In the genomic region with DNA sequence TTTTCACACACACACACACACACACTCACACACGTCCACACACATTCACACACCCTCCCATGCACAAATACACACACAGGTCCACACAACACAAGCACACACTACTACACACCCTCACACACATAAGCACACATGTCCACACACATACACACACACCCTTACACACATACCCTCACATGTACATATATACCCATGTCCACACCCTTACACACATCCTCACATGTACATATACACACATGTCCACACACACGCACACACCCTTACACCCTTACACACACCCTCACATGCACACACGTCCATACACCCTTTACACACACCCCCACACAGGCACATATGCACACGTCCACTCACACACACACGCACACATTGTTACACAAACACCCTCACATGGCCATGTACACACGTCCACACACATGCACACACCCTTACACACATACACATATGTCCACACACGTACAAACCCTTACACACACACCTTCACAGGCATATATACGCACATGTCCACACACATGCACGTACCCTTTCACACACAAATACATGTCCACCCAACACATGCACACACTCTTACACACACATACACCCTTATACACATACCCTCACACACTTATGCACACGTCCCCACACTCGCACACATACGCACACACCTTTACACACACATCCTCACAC, we compare ENCODE assay signal across 2 cellular contexts.
A peak's percentile ranks its signal among the peaks of the same experiment; 100 is the strongest.
TF ChIP-seq lines count a peak whose summit lies in the region.

No MANE protein-coding gene starts in this region.

TF ChIP-seq in HEK293, 187 proteins besides CTCF, POLR2A, EP300 and RAD21 (continued from another document and continues in another):
- TF ChIP-seq, protein P1, sequence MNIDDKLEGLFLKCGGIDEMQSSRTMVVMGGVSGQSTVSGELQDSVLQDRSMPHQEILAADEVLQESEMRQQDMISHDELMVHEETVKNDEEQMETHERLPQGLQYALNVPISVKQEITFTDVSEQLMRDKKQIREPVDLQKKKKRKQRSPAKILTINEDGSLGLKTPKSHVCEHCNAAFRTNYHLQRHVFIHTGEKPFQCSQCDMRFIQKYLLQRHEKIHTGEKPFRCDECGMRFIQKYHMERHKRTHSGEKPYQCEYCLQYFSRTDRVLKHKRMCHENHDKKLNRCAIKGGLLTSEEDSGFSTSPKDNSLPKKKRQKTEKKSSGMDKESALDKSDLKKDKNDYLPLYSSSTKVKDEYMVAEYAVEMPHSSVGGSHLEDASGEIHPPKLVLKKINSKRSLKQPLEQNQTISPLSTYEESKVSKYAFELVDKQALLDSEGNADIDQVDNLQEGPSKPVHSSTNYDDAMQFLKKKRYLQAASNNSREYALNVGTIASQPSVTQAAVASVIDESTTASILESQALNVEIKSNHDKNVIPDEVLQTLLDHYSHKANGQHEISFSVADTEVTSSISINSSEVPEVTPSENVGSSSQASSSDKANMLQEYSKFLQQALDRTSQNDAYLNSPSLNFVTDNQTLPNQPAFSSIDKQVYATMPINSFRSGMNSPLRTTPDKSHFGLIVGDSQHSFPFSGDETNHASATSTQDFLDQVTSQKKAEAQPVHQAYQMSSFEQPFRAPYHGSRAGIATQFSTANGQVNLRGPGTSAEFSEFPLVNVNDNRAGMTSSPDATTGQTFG (tag by site-specific recombination; IDR thresholded peaks at IDR 0.05; ENCODE audit: borderline replicate concordance), result no peak
- TF ChIP-seq ZNF239 (tag by site-specific recombination; IDR thresholded peaks at IDR 0.05) (peak; percentile 60; the same call in 1 of the 2 replicates), HOXD13 (CRISPR knock-in tag; IDR thresholded peaks at IDR 0.05; ENCODE audit: borderline replicate concordance) (no peak), ZNF514 (tag by site-specific recombination; IDR thresholded peaks at IDR 0.05) (no peak), ZNF544 (tag by site-specific recombination; IDR thresholded peaks at IDR 0.05) (peak; percentile 20; the same call in 1 of the 2 replicates), ZNF391 (tag by site-specific recombination; IDR thresholded peaks at IDR 0.05; ENCODE audit: borderline replicate concordance, low read depth) (no peak), ZNF114 (tag by site-specific recombination; IDR thresholded peaks at IDR 0.05) (0 out of 2 replicates have a peak, but pooled peaks have one; percentile 16), SETDB1 (IDR thresholded peaks at IDR 0.05; ENCODE audit: insufficient read length, low read length) (no peak), ZNF747 (tag by site-specific recombination; IDR thresholded peaks at IDR 0.05) (peak; percentile 67; the same call in 1 of the 2 replicates)
- TF ChIP-seq, protein P2, sequence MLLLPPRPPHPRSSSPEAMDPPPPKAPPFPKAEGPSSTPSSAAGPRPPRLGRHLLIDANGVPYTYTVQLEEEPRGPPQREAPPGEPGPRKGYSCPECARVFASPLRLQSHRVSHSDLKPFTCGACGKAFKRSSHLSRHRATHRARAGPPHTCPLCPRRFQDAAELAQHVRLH (tag by site-specific recombination; IDR thresholded peaks at IDR 0.05), result no peak
- TF ChIP-seq, protein P3, sequence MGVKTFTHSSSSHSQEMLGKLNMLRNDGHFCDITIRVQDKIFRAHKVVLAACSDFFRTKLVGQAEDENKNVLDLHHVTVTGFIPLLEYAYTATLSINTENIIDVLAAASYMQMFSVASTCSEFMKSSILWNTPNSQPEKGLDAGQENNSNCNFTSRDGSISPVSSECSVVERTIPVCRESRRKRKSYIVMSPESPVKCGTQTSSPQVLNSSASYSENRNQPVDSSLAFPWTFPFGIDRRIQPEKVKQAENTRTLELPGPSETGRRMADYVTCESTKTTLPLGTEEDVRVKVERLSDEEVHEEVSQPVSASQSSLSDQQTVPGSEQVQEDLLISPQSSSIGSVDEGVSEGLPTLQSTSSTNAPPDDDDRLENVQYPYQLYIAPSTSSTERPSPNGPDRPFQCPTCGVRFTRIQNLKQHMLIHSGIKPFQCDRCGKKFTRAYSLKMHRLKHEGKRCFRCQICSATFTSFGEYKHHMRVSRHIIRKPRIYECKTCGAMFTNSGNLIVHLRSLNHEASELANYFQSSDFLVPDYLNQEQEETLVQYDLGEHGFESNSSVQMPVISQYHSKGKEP (tag by site-specific recombination; IDR thresholded peaks at IDR 0.05), result no peak
- TF ChIP-seq, protein P4, sequence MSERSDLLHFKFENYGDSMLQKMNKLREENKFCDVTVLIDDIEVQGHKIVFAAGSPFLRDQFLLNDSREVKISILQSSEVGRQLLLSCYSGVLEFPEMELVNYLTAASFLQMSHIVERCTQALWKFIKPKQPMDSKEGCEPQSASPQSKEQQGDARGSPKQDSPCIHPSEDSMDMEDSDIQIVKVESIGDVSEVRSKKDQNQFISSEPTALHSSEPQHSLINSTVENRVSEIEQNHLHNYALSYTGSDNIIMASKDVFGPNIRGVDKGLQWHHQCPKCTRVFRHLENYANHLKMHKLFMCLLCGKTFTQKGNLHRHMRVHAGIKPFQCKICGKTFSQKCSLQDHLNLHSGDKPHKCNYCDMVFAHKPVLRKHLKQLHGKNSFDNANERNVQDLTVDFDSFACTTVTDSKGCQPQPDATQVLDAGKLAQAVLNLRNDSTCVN (tag by site-specific recombination; optimal IDR thresholded peaks at IDR 0.05), result no peak
- TF ChIP-seq, protein P5, sequence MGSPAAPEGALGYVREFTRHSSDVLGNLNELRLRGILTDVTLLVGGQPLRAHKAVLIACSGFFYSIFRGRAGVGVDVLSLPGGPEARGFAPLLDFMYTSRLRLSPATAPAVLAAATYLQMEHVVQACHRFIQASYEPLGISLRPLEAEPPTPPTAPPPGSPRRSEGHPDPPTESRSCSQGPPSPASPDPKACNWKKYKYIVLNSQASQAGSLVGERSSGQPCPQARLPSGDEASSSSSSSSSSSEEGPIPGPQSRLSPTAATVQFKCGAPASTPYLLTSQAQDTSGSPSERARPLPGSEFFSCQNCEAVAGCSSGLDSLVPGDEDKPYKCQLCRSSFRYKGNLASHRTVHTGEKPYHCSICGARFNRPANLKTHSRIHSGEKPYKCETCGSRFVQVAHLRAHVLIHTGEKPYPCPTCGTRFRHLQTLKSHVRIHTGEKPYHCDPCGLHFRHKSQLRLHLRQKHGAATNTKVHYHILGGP (tag by site-specific recombination; IDR thresholded peaks at IDR 0.05), result no peak
- TF ChIP-seq, protein P6, sequence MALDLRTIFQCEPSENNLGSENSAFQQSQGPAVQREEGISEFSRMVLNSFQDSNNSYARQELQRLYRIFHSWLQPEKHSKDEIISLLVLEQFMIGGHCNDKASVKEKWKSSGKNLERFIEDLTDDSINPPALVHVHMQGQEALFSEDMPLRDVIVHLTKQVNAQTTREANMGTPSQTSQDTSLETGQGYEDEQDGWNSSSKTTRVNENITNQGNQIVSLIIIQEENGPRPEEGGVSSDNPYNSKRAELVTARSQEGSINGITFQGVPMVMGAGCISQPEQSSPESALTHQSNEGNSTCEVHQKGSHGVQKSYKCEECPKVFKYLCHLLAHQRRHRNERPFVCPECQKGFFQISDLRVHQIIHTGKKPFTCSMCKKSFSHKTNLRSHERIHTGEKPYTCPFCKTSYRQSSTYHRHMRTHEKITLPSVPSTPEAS (tag by site-specific recombination; IDR thresholded peaks at IDR 0.05), result peak; percentile 92
- TF ChIP-seq, protein P7, sequence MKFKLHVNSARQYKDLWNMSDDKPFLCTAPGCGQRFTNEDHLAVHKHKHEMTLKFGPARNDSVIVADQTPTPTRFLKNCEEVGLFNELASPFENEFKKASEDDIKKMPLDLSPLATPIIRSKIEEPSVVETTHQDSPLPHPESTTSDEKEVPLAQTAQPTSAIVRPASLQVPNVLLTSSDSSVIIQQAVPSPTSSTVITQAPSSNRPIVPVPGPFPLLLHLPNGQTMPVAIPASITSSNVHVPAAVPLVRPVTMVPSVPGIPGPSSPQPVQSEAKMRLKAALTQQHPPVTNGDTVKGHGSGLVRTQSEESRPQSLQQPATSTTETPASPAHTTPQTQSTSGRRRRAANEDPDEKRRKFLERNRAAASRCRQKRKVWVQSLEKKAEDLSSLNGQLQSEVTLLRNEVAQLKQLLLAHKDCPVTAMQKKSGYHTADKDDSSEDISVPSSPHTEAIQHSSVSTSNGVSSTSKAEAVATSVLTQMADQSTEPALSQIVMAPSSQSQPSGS (tag by site-specific recombination; IDR thresholded peaks at IDR 0.05; ENCODE audit: low read depth), result no peak

TF ChIP-seq in GM12878, 131 proteins besides CTCF, POLR2A, EP300 and RAD21:
- TF ChIP-seq, protein P8, sequence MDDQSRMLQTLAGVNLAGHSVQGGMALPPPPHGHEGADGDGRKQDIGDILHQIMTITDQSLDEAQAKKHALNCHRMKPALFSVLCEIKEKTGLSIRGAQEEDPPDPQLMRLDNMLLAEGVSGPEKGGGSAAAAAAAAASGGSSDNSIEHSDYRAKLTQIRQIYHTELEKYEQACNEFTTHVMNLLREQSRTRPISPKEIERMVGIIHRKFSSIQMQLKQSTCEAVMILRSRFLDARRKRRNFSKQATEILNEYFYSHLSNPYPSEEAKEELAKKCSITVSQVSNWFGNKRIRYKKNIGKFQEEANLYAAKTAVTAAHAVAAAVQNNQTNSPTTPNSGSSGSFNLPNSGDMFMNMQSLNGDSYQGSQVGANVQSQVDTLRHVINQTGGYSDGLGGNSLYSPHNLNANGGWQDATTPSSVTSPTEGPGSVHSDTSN (IDR thresholded peaks at IDR 0.05; ENCODE audit: insufficient replicate concordance, low read depth, low read length), result peak; percentile 7
- TF ChIP-seq ZNF207 (IDR thresholded peaks at IDR 0.05; ENCODE audit: borderline replicate concordance), result no peak
